Comparison of ENCODE assay signal across 11 cellular contexts in genomic region chr18:35095983-35096676, GRCh38. TPM values are rescaled to one million over a fixed set of nuclear protein-coding genes. Genes with fewer than 3 reads are reported as not detected.
DNase-seq lines count a peak whose midpoint lies in the region; ATAC-seq and TF ChIP-seq lines count a peak whose summit lies in the region.
"Had no signal": no experiment of that assay in that cellular context is flagged by ENCODE, and none has a peak within 500 bp of the region (broad histone marks: within the 10 kb centered on the region; RNA-seq: fewer than 3 reads in every experiment).

No MANE protein-coding gene starts in this region.

- no peak overlapping the region for H4K12ac ChIP-seq in trophoblast cell (ENCODE audit: low read depth, low read length)

- no CpG with 5 or more reads among the region's 1 CpG for WGBS in trophoblast cell (ENCODE audit: extremely low coverage, insufficient coverage, insufficient read length)

- H3K4me2 ChIP-seq in trophoblast cell (ENCODE audit: low read length) (no peak overlapping the region), osteoblast (ENCODE audit: insufficient read depth, low read length) (no peak overlapping the region)

- no peak overlapping the region for H3K14ac ChIP-seq in trophoblast cell (ENCODE audit: low read length)

- peak overlapping the region; percentile 19 for H3K27ac Mint-ChIP-seq in activated CD4-positive, alpha-beta memory T cell treated with anti-CD3 and anti-CD28 coated beads for 36 hours
- no peak overlapping the region for H3K27ac Mint-ChIP-seq in activated CD4-positive, alpha-beta memory T cell treated with anti-CD3 and anti-CD28 coated beads, Interleukin-2, amount 10 ng/mL, durations not matched to agents 7 days and 5 days
- H3K27ac Mint-ChIP-seq: dendritic cell treated with granulocyte-macrophage colony-stimulating factor and Interleukin-4, amounts not matched to agents 40 ng/mL and 50 ng/mL, for 4 days had no signal

- H3K4me1 Mint-ChIP-seq in activated CD4-positive, alpha-beta memory T cell treated with anti-CD3 and anti-CD28 coated beads for 36 hours (ENCODE audit: low read depth) = peaks cover 22% of the 10 kb centered on the region
- no peaks in the 10 kb centered on the region for H3K4me1 Mint-ChIP-seq in activated CD4-positive, alpha-beta memory T cell treated with anti-CD3 and anti-CD28 coated beads, Interleukin-2, amount 10 ng/mL, durations not matched to agents 7 days and 5 days

- H4K91ac ChIP-seq in trophoblast cell (ENCODE audit: low read depth, low read length) = no peak overlapping the region

- H3K9me3 ChIP-seq in trophoblast cell (ENCODE audit: insufficient read depth, low read depth, low read length) (no peaks in the 10 kb centered on the region), osteoblast (ENCODE audit: low read depth, low read length) (no peaks in the 10 kb centered on the region)

- H3K36me3 ChIP-seq in trophoblast cell (ENCODE audit: control insufficient read depth in 1 of 2, insufficient read depth in 2 of 2, low read length in 2 of 2) (no peaks in the 10 kb centered on the region), osteoblast (ENCODE audit: insufficient read depth, low read length) (no peaks in the 10 kb centered on the region)

- no peak overlapping the region for H3K18ac ChIP-seq in trophoblast cell (ENCODE audit: low read length)

- H2BK5ac ChIP-seq in trophoblast cell (ENCODE audit: low read depth, low read length, poor library complexity) = no peak overlapping the region

- CTCF ChIA-PET in activated CD4-positive, alpha-beta memory T cell treated with anti-CD3 and anti-CD28 coated beads for 36 hours (lab: Charles Lee) = interaction anchor here (0.5 to 0.6 kb wide), 2 partner anchors 69 to 78 kb away, joined by 3 to 5 read pairs; no protein-coding TSS in a partner anchor
- CTCF ChIA-PET in activated CD4-positive, alpha-beta memory T cell treated with anti-CD3 and anti-CD28 coated beads, Interleukin-2, amount 10 ng/mL, durations not matched to agents 7 days and 5 days (lab: Charles Lee) = no interaction called here

- no peaks in the 10 kb centered on the region for H3K79me2 ChIP-seq in trophoblast cell (ENCODE audit: control insufficient read depth, insufficient read depth, low read length, poor library complexity)
- H3K79me2 ChIP-seq in osteoblast (ENCODE audit: insufficient read depth, low read length) = no peaks in the 10 kb centered on the region

- no peak overlapping the region for H2BK120ac ChIP-seq in trophoblast cell (ENCODE audit: insufficient read depth, low read length, poor library complexity)

- H3K36me3 Mint-ChIP-seq in activated CD4-positive, alpha-beta memory T cell treated with anti-CD3 and anti-CD28 coated beads for 36 hours = peaks cover 5% of the 10 kb centered on the region
- peaks cover 18% of the 10 kb centered on the region for H3K36me3 Mint-ChIP-seq in activated CD4-positive, alpha-beta memory T cell treated with anti-CD3 and anti-CD28 coated beads, Interleukin-2, amount 10 ng/mL, durations not matched to agents 7 days and 5 days (ENCODE audit: low read depth)

- ATAC-seq in HG02759 (IDR thresholded peaks at IDR 0.05; ENCODE audit: unreplicated experiment) = peak; percentile 94
- no peak for ATAC-seq in left colon

- H3K9ac ChIP-seq in trophoblast cell (ENCODE audit: low read length) = no peak overlapping the region

- H3K4ac ChIP-seq in trophoblast cell (ENCODE audit: low read depth, low read length) = no peak overlapping the region

- H2AK5ac ChIP-seq in trophoblast cell (ENCODE audit: low read length) = no peak overlapping the region

- intact Hi-C loops in activated CD4-positive, alpha-beta memory T cell treated with anti-CD3 and anti-CD28 coated beads for 36 hours (cut with micrococcal nuclease) = loop anchor here (1.0 to 5.0 kb wide), 4 partner anchors 45 to 236 kb away; no protein-coding TSS in a partner anchor
- intact Hi-C loops in left colon (cut with DNase I, micrococcal nuclease) = no loop called here

- no peak overlapping the region for H2AFZ ChIP-seq in trophoblast cell (ENCODE audit: insufficient read depth, low read length, poor library complexity)
- H2AFZ ChIP-seq in osteoblast (ENCODE audit: low read length) = no peak overlapping the region

- DNase-seq in activated CD4-positive, alpha-beta memory T cell treated with anti-CD3 and anti-CD28 coated beads for 36 hours = no peak
- no peak for DNase-seq in activated CD4-positive, alpha-beta memory T cell treated with anti-CD3 and anti-CD28 coated beads, Interleukin-2, amount 10 ng/mL, durations not matched to agents 7 days and 5 days
- peak; percentile 16 for DNase-seq in M059J (ENCODE audit: low read depth)
- peak; percentile 57 to 91 for DNase-seq in trophoblast cell
- DNase-seq in left colon = no peak
- no peak for DNase-seq in osteoblast (ENCODE audit: insufficient read length, low spot score, missing footprints)
- no peak for DNase-seq in iPS-NIHi11 (ENCODE audit: low spot score)
- DNase-seq: NCI-H2171; stimulated activated CD4-positive, alpha-beta T cell treated with anti-CD3 and anti-CD28 coated beads, Interleukin-15, amount 100 ng/mL, for 24 hours had no signal

- POLR2A ChIA-PET in activated CD4-positive, alpha-beta memory T cell treated with anti-CD3 and anti-CD28 coated beads for 36 hours (lab: Charles Lee) = no interaction called here
- POLR2A ChIA-PET in activated CD4-positive, alpha-beta memory T cell treated with anti-CD3 and anti-CD28 coated beads, Interleukin-2, amount 10 ng/mL, durations not matched to agents 7 days and 5 days (lab: Charles Lee) = no interaction called here

- H3K4me1 ChIP-seq in trophoblast cell (ENCODE audit: control insufficient read depth in 1 of 2, insufficient read depth in 2 of 2, low read length in 2 of 2) (peaks cover 0 to 3% of the 10 kb centered on the region in 2 experiments), osteoblast (ENCODE audit: insufficient read depth, low read length) (peaks cover 6% of the 10 kb centered on the region)

- H3K27me3 Mint-ChIP-seq in activated CD4-positive, alpha-beta memory T cell treated with anti-CD3 and anti-CD28 coated beads for 36 hours = no peaks in the 10 kb centered on the region
- H3K27me3 Mint-ChIP-seq in activated CD4-positive, alpha-beta memory T cell treated with anti-CD3 and anti-CD28 coated beads, Interleukin-2, amount 10 ng/mL, durations not matched to agents 7 days and 5 days = no peaks in the 10 kb centered on the region
- H3K27me3 Mint-ChIP-seq: dendritic cell treated with granulocyte-macrophage colony-stimulating factor and Interleukin-4, amounts not matched to agents 40 ng/mL and 50 ng/mL, for 4 days had no signal

- H3K79me1 ChIP-seq in trophoblast cell (ENCODE audit: low read length) = no peaks in the 10 kb centered on the region

- no peak overlapping the region for H4K8ac ChIP-seq in trophoblast cell (ENCODE audit: low read depth, low read length)

- no peaks in the 10 kb centered on the region for H4K20me1 ChIP-seq in osteoblast (ENCODE audit: insufficient read depth, low read length)

- no peak overlapping the region for H2BK12ac ChIP-seq in trophoblast cell (ENCODE audit: low read length)

- no peak overlapping the region for H3K23ac ChIP-seq in trophoblast cell (ENCODE audit: low read length)

- TF ChIP-seq CTCF in osteoblast (IDR thresholded peaks at IDR 0.05; ENCODE audit: extremely low read depth, low read depth, low read length) = no peak

- H3K27me3 ChIP-seq in trophoblast cell (ENCODE audit: insufficient read depth, low read length) (no peaks in the 10 kb centered on the region), osteoblast (ENCODE audit: insufficient read depth, low read length) (no peaks in the 10 kb centered on the region)

- H3K27ac ChIP-seq in trophoblast cell (ENCODE audit: low read depth, low read length) (peak overlapping the region; percentile 6), osteoblast (ENCODE audit: low read depth, low read length) (no peak overlapping the region)

- H3K4me3 ChIP-seq in trophoblast cell (ENCODE audit: low read depth, low read length) (no peak overlapping the region), osteoblast (ENCODE audit: insufficient read depth, low read length) (no peak overlapping the region)

- no peak overlapping the region for H3K4me3 Mint-ChIP-seq in activated CD4-positive, alpha-beta memory T cell treated with anti-CD3 and anti-CD28 coated beads for 36 hours
- H3K4me3 Mint-ChIP-seq in activated CD4-positive, alpha-beta memory T cell treated with anti-CD3 and anti-CD28 coated beads, Interleukin-2, amount 10 ng/mL, durations not matched to agents 7 days and 5 days = no peak overlapping the region
- H3K4me3 Mint-ChIP-seq: dendritic cell treated with granulocyte-macrophage colony-stimulating factor and Interleukin-4, amounts not matched to agents 40 ng/mL and 50 ng/mL, for 4 days had no signal

- no peaks in the 10 kb centered on the region for H3K9me3 Mint-ChIP-seq in activated CD4-positive, alpha-beta memory T cell treated with anti-CD3 and anti-CD28 coated beads for 36 hours
- H3K9me3 Mint-ChIP-seq in activated CD4-positive, alpha-beta memory T cell treated with anti-CD3 and anti-CD28 coated beads, Interleukin-2, amount 10 ng/mL, durations not matched to agents 7 days and 5 days = no peaks in the 10 kb centered on the region
- H3K9me3 Mint-ChIP-seq: dendritic cell treated with granulocyte-macrophage colony-stimulating factor and Interleukin-4, amounts not matched to agents 40 ng/mL and 50 ng/mL, for 4 days had no signal

RNA-seq across cellular contexts. Expression of gene MAPRE2, which starts 54.9 kb away (rescaled TPM):
- total RNA-seq in activated CD4-positive, alpha-beta memory T cell treated with anti-CD3 and anti-CD28 coated beads for 36 hours = 10 to 100 TPM; 46.4 to 46.5 TPM
- total RNA-seq in activated CD4-positive, alpha-beta memory T cell treated with anti-CD3 and anti-CD28 coated beads, Interleukin-2, amount 10 ng/mL, durations not matched to agents 7 days and 5 days = 10 to 100 TPM; 39.2 to 45.2 TPM
- total RNA-seq in M059J (2014; rRNA removed; shearing (Covaris generic)) = 42.9 and 57.5 TPM in 2 replicates
- polyA plus RNA-seq in trophoblast cell (2013) = 10.8 and 11.0 TPM in 2 replicates
- 10 to 100 TPM; 30.8 to 31.6 TPM for total RNA-seq in left colon
- 21.7 and 24.2 TPM in 2 replicates for total RNA-seq in osteoblast

Comparison
In these comparisons a context has a peak if more than half of its experiments do, and no peak if none do; other contexts are left out.
1. DNase-seq: peak in M059J (single experiment) and trophoblast cell (2 of 2); none in activated CD4-positive, alpha-beta memory T cell treated with anti-CD3 and anti-CD28 coated beads for 36 hours (single experiment), activated CD4-positive, alpha-beta memory T cell treated with anti-CD3 and anti-CD28 coated beads, Interleukin-2, amount 10 ng/mL, durations not matched to agents 7 days and 5 days (single experiment), left colon (0 of 2), osteoblast (single experiment) and iPS-NIHi11 (single experiment).